1 cellular context compared by ENCODE assay signal in the genomic region with DNA sequence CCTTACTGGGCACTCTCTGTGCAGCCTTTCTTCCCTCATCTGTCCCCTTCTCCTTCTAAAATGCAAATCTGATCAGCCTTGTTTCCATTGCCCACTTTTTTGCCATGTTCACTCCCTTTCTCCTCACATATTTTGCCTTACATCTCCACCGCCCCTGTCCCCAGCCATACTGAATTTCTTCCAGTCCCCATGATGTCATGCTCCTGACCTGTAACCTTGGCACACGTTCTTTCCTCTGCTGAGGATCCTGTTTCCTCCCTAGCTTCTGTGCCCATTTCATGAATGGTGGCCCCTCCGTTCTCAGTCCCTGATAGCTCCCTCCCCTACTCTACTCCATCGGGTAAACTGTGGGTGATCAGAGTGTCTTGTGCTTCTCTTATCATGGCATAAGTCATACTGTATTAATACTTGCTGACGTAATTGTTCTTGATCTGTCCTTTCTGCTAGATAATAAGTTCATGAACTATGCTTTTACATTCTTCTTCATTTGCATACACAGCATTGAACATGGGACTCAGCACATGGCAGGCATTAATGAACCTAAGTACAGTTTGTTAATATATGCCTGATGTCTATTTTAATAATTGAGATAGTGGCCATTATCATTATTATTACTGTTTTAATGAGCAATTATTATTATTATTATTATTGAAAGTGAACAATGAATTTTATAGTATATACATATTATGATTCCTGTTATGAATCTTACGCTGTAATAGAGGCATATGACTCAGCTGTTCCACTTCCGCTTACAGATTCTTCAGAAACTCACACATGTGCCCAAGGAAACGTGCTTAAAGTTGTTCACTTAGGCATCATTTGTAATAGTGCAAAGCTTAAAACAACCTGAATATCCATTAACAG.
TF ChIP-seq lines count a peak whose summit lies in the region.

No MANE protein-coding gene starts in this region.

TF ChIP-seq in GM12878, 131 proteins besides CTCF, POLR2A, EP300 and RAD21 (continued from another document):
- TF ChIP-seq, protein P1, sequence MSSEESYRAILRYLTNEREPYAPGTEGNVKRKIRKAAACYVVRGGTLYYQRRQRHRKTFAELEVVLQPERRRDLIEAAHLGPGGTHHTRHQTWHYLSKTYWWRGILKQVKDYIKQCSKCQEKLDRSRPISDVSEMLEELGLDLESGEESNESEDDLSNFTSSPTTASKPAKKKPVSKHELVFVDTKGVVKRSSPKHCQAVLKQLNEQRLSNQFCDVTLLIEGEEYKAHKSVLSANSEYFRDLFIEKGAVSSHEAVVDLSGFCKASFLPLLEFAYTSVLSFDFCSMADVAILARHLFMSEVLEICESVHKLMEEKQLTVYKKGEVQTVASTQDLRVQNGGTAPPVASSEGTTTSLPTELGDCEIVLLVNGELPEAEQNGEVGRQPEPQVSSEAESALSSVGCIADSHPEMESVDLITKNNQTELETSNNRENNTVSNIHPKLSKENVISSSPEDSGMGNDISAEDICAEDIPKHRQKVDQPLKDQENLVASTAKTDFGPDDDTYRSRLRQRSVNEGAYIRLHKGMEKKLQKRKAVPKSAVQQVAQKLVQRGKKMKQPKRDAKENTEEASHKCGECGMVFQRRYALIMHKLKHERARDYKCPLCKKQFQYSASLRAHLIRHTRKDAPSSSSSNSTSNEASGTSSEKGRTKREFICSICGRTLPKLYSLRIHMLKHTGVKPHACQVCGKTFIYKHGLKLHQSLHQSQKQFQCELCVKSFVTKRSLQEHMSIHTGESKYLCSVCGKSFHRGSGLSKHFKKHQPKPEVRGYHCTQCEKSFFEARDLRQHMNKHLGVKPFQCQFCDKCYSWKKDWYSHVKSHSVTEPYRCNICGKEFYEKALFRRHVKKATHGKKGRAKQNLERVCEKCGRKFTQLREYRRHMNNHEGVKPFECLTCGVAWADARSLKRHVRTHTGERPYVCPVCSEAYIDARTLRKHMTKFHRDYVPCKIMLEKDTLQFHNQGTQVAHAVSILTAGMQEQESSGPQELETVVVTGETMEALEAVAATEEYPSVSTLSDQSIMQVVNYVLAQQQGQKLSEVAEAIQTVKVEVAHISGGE (CRISPR knock-in tag; IDR thresholded peaks at IDR 0.05): no peak
